ENCODE assay signal across 8 cellular contexts in genomic region chr7:30029696-30030095, GRCh38. TPM values are rescaled to one million over a fixed set of nuclear protein-coding genes. Genes with fewer than 3 reads are reported as not detected.
DNase-seq lines count a peak whose midpoint lies in the region; ATAC-seq and TF ChIP-seq lines count a peak whose summit lies in the region.

No MANE protein-coding gene starts in this region.

- ATAC-seq in activated B cell treated with CpG ODN at 0.5 μM for 24 hours (ENCODE audit: low read depth) = no peak
- ATAC-seq in aorta (ENCODE audit: low FRiP score) = no peak
- ATAC-seq in GM18867 (IDR thresholded peaks at IDR 0.05; ENCODE audit: unreplicated experiment) = no peak
- ATAC-seq in GM18909 (IDR thresholded peaks at IDR 0.05; ENCODE audit: poor library complexity, unreplicated experiment) = no peak

- H3K27ac ChIP-seq in aorta (ENCODE audit: low read depth in 1 of 2, low read length in 2 of 2) = peak overlapping the region in 1 of 2 donors; percentile 19

- POLR2A ChIA-PET in activated B cell treated with CpG ODN at 0.5 μM for 24 hours (lab: Charles Lee) = interaction anchor here (0.9 to 5.3 kb wide), 3 partner anchors 32 to 44 kb away, joined by 4 to 66 read pairs (median 5); partner anchors contain the start of gene SCRN1

- H3K36me3 Mint-ChIP-seq in activated B cell treated with CpG ODN at 0.5 μM for 24 hours (ENCODE audit: low read depth) = peaks cover 19% of the 10 kb centered on the region

- intact Hi-C loops in activated B cell treated with CpG ODN at 0.5 μM for 24 hours (cut with micrococcal nuclease) = loop anchor here (2.0 to 5.0 kb wide), 3 partner anchors 73 to 448 kb away; partner anchors contain the start of gene NOD1
- intact Hi-C loops in aorta (cut with DNase I) = loop anchor here in 1 of 2 donors (5.0 to 10.0 kb wide), 4 partner anchors 38 to 108 kb away; partner anchors contain the start of gene SCRN1

- H3K4me1 Mint-ChIP-seq in activated B cell treated with CpG ODN at 0.5 μM for 24 hours = peaks cover 24% of the 10 kb centered on the region

- peak; percentile 18 for DNase-seq in stimulated activated CD4-positive, alpha-beta T cell treated with anti-CD3 and anti-CD28 coated beads, Interleukin-15, amount 100 ng/mL, for 24 hours
- DNase-seq in stimulated activated CD4-positive, alpha-beta T cell treated with anti-CD3 and anti-CD28 coated beads, Interleukin-12 subunit alpha, Interleukin-12 subunit beta, amount 100 ng/mL, for 4 hours = no peak
- DNase-seq in activated B cell treated with CpG ODN at 0.5 μM for 24 hours (no peak), kidney epithelial cell (ENCODE audit: low read depth) (no peak), aorta (no peak), NCI-H187 treated with DMSO at 0.1 percent for 48 hours (lab: John Stamatoyannopoulos, UW) (no peak)

- H3K4me3 Mint-ChIP-seq in activated B cell treated with CpG ODN at 0.5 μM for 24 hours = no peak overlapping the region

- no peaks in the 10 kb centered on the region for H3K9me3 ChIP-seq in aorta (ENCODE audit: control insufficient read depth, low read length)

- H3K4me1 ChIP-seq in aorta (ENCODE audit: control insufficient read depth in 1 of 2, insufficient read depth in 2 of 2, low read length in 2 of 2) = peaks cover 7% of the 10 kb centered on the region in 2 donors

- H3K27me3 ChIP-seq in kidney epithelial cell (ENCODE audit: control insufficient read depth, insufficient read depth, low read length) = no peaks in the 10 kb centered on the region
- H3K27me3 ChIP-seq in aorta (ENCODE audit: control insufficient read depth in 1 of 2, insufficient read depth in 2 of 2, low read length in 1 of 2) = no peaks in the 10 kb centered on the region

- peak overlapping the region; percentile 81 for H3K27ac Mint-ChIP-seq in activated B cell treated with CpG ODN at 0.5 μM for 24 hours

- no peaks in the 10 kb centered on the region for H3K9me3 Mint-ChIP-seq in activated B cell treated with CpG ODN at 0.5 μM for 24 hours

- no peaks in the 10 kb centered on the region for H3K27me3 Mint-ChIP-seq in activated B cell treated with CpG ODN at 0.5 μM for 24 hours

- CTCF ChIA-PET in activated B cell treated with CpG ODN at 0.5 μM for 24 hours (lab: Charles Lee) = interaction anchor here (1.0 kb wide), 1 partner anchor 108 kb away, joined by 3 read pairs; no protein-coding TSS in a partner anchor

- H3K36me3 ChIP-seq in kidney epithelial cell (ENCODE audit: control insufficient read depth, insufficient read depth, low read length) = no peaks in the 10 kb centered on the region
- H3K36me3 ChIP-seq in aorta (ENCODE audit: control insufficient read depth in 1 of 2, insufficient read depth in 2 of 2, low read length in 1 of 2) = no peaks in the 10 kb centered on the region

- no peak for TF ChIP-seq CTCF in activated B cell treated with CpG ODN at 0.5 μM for 24 hours (IDR thresholded peaks at IDR 0.05)
- peak; percentile 9 for TF ChIP-seq CTCF in kidney epithelial cell (IDR thresholded peaks at IDR 0.05; ENCODE audit: insufficient read depth, low read length, poor library complexity, severe bottlenecking)

- WGBS in aorta, 2 donors = 16 to 17% methylated on average over 6 of the region's 6 CpGs

- peak overlapping the region; percentile 77 for H3K4me3 ChIP-seq in kidney epithelial cell (ENCODE audit: low read depth, low read length)
- H3K4me3 ChIP-seq in aorta (ENCODE audit: low read length in 2 of 2) = peak overlapping the region; percentile 11 to 97

RNA-seq across cellular contexts. Expression of gene PLEKHA8, which starts 1.5 kb away (rescaled TPM):
- total RNA-seq in activated B cell treated with CpG ODN at 0.5 μM for 24 hours (7.4 and 9.3 TPM in 2 replicates), kidney epithelial cell (20.7 and 22.7 TPM in 2 replicates), aorta (10 to 100 TPM; 13.5 to 17.1 TPM)
- 1 to 10 TPM; 3.1 to 5.5 TPM for polyA plus RNA-seq in aorta

RNA-seq across cellular contexts. Expression of gene FKBP14, which starts 3.2 kb away (rescaled TPM):
- total RNA-seq in activated B cell treated with CpG ODN at 0.5 μM for 24 hours = 7.7 and 11.4 TPM in 2 replicates
- total RNA-seq in kidney epithelial cell = 13.9 and 17.0 TPM in 2 replicates
- 10 to 100 TPM; 23.8 to 25.9 TPM for total RNA-seq in aorta
- polyA plus RNA-seq in aorta = 1 to 10 TPM; 4.9 to 7.1 TPM

RNA-seq across cellular contexts. Expression of gene SCRN1, which starts 40.1 kb away (rescaled TPM):
- total RNA-seq in activated B cell treated with CpG ODN at 0.5 μM for 24 hours (48.1 and 48.7 TPM in 2 replicates), kidney epithelial cell (79.6 and 91.3 TPM in 2 replicates), aorta (10 to 100 TPM; 48.1 to 71.9 TPM)
- polyA plus RNA-seq in aorta = 10 to 100 TPM; 30.8 to 40.7 TPM
